ENCODE assay signal across 14 cellular contexts in genomic region chr17:58398574-58399266, GRCh38. TPM values are rescaled to one million over a fixed set of nuclear protein-coding genes. Genes with fewer than 3 reads are reported as not detected.
"Had no signal": no experiment of that assay in that cellular context is flagged by ENCODE, and none has a peak within 500 bp of the region (broad histone marks: within the 10 kb centered on the region; RNA-seq: fewer than 3 reads in every experiment).

No MANE protein-coding gene starts in this region.

- H3K4me1 ChIP-seq: esophagus muscularis mucosa had no signal

- H3K9me3 ChIP-seq: esophagus muscularis mucosa had no signal

- ATAC-seq: activated T-cell treated with anti-CD3 and anti-CD28 coated beads, Interleukin-2, amount 50 U/mL, for 4 hours; stimulated activated memory B cell treated with anti-CD40 and anti-IgM and Interleukin-4, amounts not matched to agents 10 μg/mL and 1 μg/mL and 100 μg/mL, for 72 hours had no signal

- H3K36me3 ChIP-seq: esophagus muscularis mucosa had no signal

- DNase-seq: activated CD4-positive, alpha-beta memory T cell treated with anti-CD3 and anti-CD28 coated beads, Interleukin-2, amount 10 ng/mL, durations not matched to agents 7 days and 5 days; activated CD4-positive, alpha-beta T cell treated with anti-CD3 and anti-CD28 coated beads for 4 hours; activated effector memory CD4-positive, alpha-beta T cell treated with anti-CD3 and anti-CD28 coated beads, Interleukin-2, amount 50 U/mL, for 16 hours; activated T-cell treated with anti-CD3 and anti-CD28 coated beads, Interleukin-2, amount 50 U/mL, for 4 hours; amniotic stem cell; caudate nucleus; kidney glomerular epithelial cell had no signal

- H3K4me3 ChIP-seq: coronary artery, esophagus muscularis mucosa had no signal

- H3K27ac ChIP-seq: coronary artery, esophagus muscularis mucosa had no signal

RNA-seq across cellular contexts. Expression of gene RNF43, which starts 18.6 kb away (rescaled TPM):
- total RNA-seq: activated CD4-positive, alpha-beta memory T cell treated with anti-CD3 and anti-CD28 coated beads, Interleukin-2, amount 10 ng/mL, durations not matched to agents 7 days and 5 days; glomerular endothelial cell; mesenteric fat pad; myocyte; osteocyte had no signal
